In the genomic region with DNA sequence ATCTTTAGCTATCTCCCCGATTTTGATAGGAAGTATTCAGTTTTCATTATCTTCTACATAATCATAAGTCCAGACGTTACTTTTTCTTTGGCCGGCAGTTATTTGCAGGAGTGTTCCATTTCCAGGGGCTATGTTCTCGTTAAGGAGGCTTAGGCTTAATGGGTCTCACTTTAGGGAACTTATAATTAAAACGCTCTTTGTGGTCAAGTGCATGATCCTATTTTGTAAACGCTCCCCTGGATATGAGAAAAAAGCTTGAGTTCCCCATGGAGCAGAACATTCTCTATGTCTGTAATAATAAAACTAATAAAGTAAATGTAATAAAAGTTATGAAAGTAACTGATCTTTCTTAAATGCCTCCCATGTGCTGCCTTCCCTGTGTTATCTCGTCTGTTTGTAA, we compare ENCODE assay signal across 21 cellular contexts.
"Had no signal": no experiment of that assay in that cellular context is flagged by ENCODE, and none has a peak within 500 bp of the region (broad histone marks: within the 10 kb centered on the region; RNA-seq: fewer than 3 reads in every experiment).

No MANE protein-coding gene starts in this region.

- ATAC-seq: heart left ventricle; psoas muscle; right lobe of liver; stimulated activated effector memory CD8-positive, alpha-beta T cell treated with anti-CD3 and anti-CD28 coated beads, Interleukin-12 subunit alpha, Interleukin-12 subunit beta, amount 100 ng/mL, for 72 hours; stimulated activated naive CD8-positive, alpha-beta T cell treated with anti-CD3 and anti-CD28 coated beads, Interleukin-15, Interleukin-2, amounts not matched to agents 100 U/mL and 50 U/mL, for 24 hours had no signal

- DNase-seq: dorsolateral prefrontal cortex; effector CD8-positive, alpha-beta T cell; foreskin melanocyte; heart left ventricle; hippocampal formation; kidney glomerular epithelial cell; naive B cell; psoas muscle; retina; right lobe of liver; stimulated activated CD4-positive, alpha-beta T cell treated with anti-CD3 and anti-CD28 coated beads, Interleukin-4, amount 100 ng/mL, for 1 hour; stimulated activated CD8-positive, alpha-beta memory T cell treated with anti-CD3 and anti-CD28 coated beads, Interleukin-4, amount 100 ng/mL, for 48 hours; stimulated activated naive CD8-positive, alpha-beta T cell treated with anti-CD3 and anti-CD28 coated beads, Interleukin-15, Interleukin-2, amounts not matched to agents 100 U/mL and 50 U/mL, for 24 hours; thyroid gland; upper lobe of left lung; uterus had no signal

- H3K36me3 Mint-ChIP-seq: stimulated activated effector memory CD8-positive, alpha-beta T cell treated with anti-CD3 and anti-CD28 coated beads, Interleukin-12 subunit alpha, Interleukin-12 subunit beta, amount 100 ng/mL, for 72 hours had no signal

- H3K27ac Mint-ChIP-seq: naive B cell; nephron; stimulated activated effector memory CD8-positive, alpha-beta T cell treated with anti-CD3 and anti-CD28 coated beads, Interleukin-12 subunit alpha, Interleukin-12 subunit beta, amount 100 ng/mL, for 72 hours had no signal

- H3K9me3 ChIP-seq: heart left ventricle, neutrophil, psoas muscle, right lobe of liver, suprapubic skin, thyroid gland, upper lobe of left lung, uterus had no signal

- H3K9me3 Mint-ChIP-seq: stimulated activated effector memory CD8-positive, alpha-beta T cell treated with anti-CD3 and anti-CD28 coated beads, Interleukin-12 subunit alpha, Interleukin-12 subunit beta, amount 100 ng/mL, for 72 hours had no signal

- H3K27ac ChIP-seq: dorsolateral prefrontal cortex, heart left ventricle, neutrophil, psoas muscle, right lobe of liver, suprapubic skin, thyroid gland, upper lobe of left lung, uterus had no signal

- H3K4me3 Mint-ChIP-seq: naive B cell; nephron; stimulated activated effector memory CD8-positive, alpha-beta T cell treated with anti-CD3 and anti-CD28 coated beads, Interleukin-12 subunit alpha, Interleukin-12 subunit beta, amount 100 ng/mL, for 72 hours had no signal

- H3K4me1 ChIP-seq: heart left ventricle, psoas muscle, right lobe of liver, thyroid gland, upper lobe of left lung, uterus had no signal

- H3K4me3 ChIP-seq: dorsolateral prefrontal cortex, heart left ventricle, psoas muscle, right lobe of liver, suprapubic skin, thyroid gland, upper lobe of left lung, uterus had no signal

- H3K4me1 Mint-ChIP-seq: stimulated activated effector memory CD8-positive, alpha-beta T cell treated with anti-CD3 and anti-CD28 coated beads, Interleukin-12 subunit alpha, Interleukin-12 subunit beta, amount 100 ng/mL, for 72 hours had no signal

- H3K27me3 ChIP-seq: dorsolateral prefrontal cortex, heart left ventricle, neutrophil, right lobe of liver, suprapubic skin, thyroid gland, upper lobe of left lung, uterus had no signal

- H3K27me3 Mint-ChIP-seq: naive B cell had no signal

- H3K36me3 ChIP-seq: heart left ventricle, neutrophil, right lobe of liver, suprapubic skin, thyroid gland, upper lobe of left lung, uterus had no signal

- FAIRE-seq: islet of Langerhans had no signal
